Comparison of ENCODE assay signal across 1 cellular context in genomic region chr10:69338547-69339450, GRCh38.
TF ChIP-seq lines count a peak whose summit lies in the region.

No MANE protein-coding gene starts in this region.

TF ChIP-seq in IMR-90, 13 proteins besides CTCF, POLR2A, EP300 and RAD21 (continued from another document):
- TF ChIP-seq, protein P1, sequence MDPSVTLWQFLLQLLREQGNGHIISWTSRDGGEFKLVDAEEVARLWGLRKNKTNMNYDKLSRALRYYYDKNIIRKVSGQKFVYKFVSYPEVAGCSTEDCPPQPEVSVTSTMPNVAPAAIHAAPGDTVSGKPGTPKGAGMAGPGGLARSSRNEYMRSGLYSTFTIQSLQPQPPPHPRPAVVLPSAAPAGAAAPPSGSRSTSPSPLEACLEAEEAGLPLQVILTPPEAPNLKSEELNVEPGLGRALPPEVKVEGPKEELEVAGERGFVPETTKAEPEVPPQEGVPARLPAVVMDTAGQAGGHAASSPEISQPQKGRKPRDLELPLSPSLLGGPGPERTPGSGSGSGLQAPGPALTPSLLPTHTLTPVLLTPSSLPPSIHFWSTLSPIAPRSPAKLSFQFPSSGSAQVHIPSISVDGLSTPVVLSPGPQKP (IDR thresholded peaks at IDR 0.05; ENCODE audit: borderline replicate concordance, low read depth, low read length): no peak
- TF ChIP-seq RCOR1 (IDR thresholded peaks at IDR 0.05; ENCODE audit: insufficient replicate concordance, low read length) (no peak), MXI1 (IDR thresholded peaks at IDR 0.05; ENCODE audit: borderline replicate concordance, low read depth, low read length) (no peak), FOS (IDR thresholded peaks at IDR 0.05; ENCODE audit: low read depth, low read length) (no peak), MAFK (IDR thresholded peaks at IDR 0.05; ENCODE audit: low read depth, low read length) (no peak), SMC3 (IDR thresholded peaks at IDR 0.05; ENCODE audit: low read depth, low read length) (no peak), RFX5 (IDR thresholded peaks at IDR 0.05; ENCODE audit: low read depth, low read length) (no peak)
- TF ChIP-seq, protein P2, sequence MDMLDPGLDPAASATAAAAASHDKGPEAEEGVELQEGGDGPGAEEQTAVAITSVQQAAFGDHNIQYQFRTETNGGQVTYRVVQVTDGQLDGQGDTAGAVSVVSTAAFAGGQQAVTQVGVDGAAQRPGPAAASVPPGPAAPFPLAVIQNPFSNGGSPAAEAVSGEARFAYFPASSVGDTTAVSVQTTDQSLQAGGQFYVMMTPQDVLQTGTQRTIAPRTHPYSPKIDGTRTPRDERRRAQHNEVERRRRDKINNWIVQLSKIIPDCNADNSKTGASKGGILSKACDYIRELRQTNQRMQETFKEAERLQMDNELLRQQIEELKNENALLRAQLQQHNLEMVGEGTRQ (IDR thresholded peaks at IDR 0.05; ENCODE audit: low read depth, low read length): no peak
